Comparison of ENCODE assay signal across 23 cellular contexts in the genomic region with DNA sequence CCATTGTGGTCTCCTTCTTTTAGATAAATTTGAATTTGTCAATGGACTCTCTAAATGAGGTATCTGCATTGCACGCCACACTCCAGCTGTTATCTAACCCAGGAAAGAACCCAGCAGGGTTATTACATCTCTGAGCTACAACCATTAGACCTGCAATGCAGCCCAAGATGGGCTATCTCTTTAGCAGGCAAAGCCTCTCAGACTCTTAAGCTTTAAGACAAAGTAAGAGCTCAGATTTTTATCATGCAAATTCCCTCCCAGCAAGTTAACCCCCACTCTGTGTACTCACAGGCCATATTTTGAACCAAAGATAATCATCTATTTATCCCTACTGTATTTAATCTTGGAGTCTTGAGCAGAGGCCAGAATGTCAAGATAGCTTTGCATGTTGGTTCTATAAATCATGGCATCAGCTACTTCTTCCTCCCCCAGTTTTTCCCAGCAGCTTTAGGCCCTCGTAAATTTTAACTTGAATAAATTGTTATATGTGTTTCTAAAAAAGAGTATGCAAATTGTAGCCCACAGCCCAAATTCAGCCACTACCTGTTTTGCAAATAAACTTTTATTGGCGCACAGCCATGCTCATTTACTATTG.
"Had no signal": no experiment of that assay in that cellular context is flagged by ENCODE, and none has a peak within 500 bp of the region (broad histone marks: within the 10 kb centered on the region; RNA-seq: fewer than 3 reads in every experiment).

No MANE protein-coding gene starts in this region.

- FAIRE-seq: astrocyte had no signal

- H3K4me3 Mint-ChIP-seq: activated naive CD4-positive, alpha-beta T cell treated with anti-CD3 and anti-CD28 coated beads for 36 hours; activated naive CD8-positive, alpha-beta T cell treated with anti-CD3 and anti-CD28 coated beads, Interleukin-2, amount 10 ng/mL, durations not matched to agents 7 days and 5 days; endodermal cell; natural killer cell treated with Interleukin-12 subunit alpha and Interleukin-12 subunit beta and Interleukin-15 and Interleukin-18, amount 100 ng/mL, for 72 hours had no signal

- DNase-seq: activated CD4-positive, alpha-beta T cell treated with anti-CD3 and anti-CD28 coated beads for 4 hours; activated CD4-positive, alpha-beta T cell treated with anti-CD3 and anti-CD28 coated beads, Interleukin-2, amount 50 U/mL, for 4 hours; activated effector memory CD4-positive, alpha-beta T cell treated with anti-CD3 and anti-CD28 coated beads, Interleukin-2, amount 50 U/mL, for 16 hours; activated naive CD4-positive, alpha-beta T cell treated with anti-CD3 and anti-CD28 coated beads for 36 hours; activated naive CD8-positive, alpha-beta T cell treated with anti-CD3 and anti-CD28 coated beads, Interleukin-2, amount 10 ng/mL, durations not matched to agents 7 days and 5 days; amniotic stem cell; caudate nucleus; endodermal cell; foreskin keratinocyte; heart right ventricle; kidney glomerular epithelial cell; left lung; lower lobe of right lung; mesenchymal stem cell; posterior cingulate gyrus; right cardiac atrium; spleen; stimulated activated naive CD4-positive, alpha-beta T cell; T-helper 2 cell; tibial artery; upper lobe of right lung had no signal

- H3K27ac Mint-ChIP-seq: activated naive CD4-positive, alpha-beta T cell treated with anti-CD3 and anti-CD28 coated beads for 36 hours; activated naive CD8-positive, alpha-beta T cell treated with anti-CD3 and anti-CD28 coated beads, Interleukin-2, amount 10 ng/mL, durations not matched to agents 7 days and 5 days; endodermal cell; natural killer cell treated with Interleukin-12 subunit alpha and Interleukin-12 subunit beta and Interleukin-15 and Interleukin-18, amount 100 ng/mL, for 72 hours had no signal

- H3K9me3 Mint-ChIP-seq: activated naive CD4-positive, alpha-beta T cell treated with anti-CD3 and anti-CD28 coated beads for 36 hours; activated naive CD8-positive, alpha-beta T cell treated with anti-CD3 and anti-CD28 coated beads, Interleukin-2, amount 10 ng/mL, durations not matched to agents 7 days and 5 days; natural killer cell treated with Interleukin-12 subunit alpha and Interleukin-12 subunit beta and Interleukin-15 and Interleukin-18, amount 100 ng/mL, for 72 hours had no signal

- H3K4me1 Mint-ChIP-seq: activated naive CD8-positive, alpha-beta T cell treated with anti-CD3 and anti-CD28 coated beads, Interleukin-2, amount 10 ng/mL, durations not matched to agents 7 days and 5 days had no signal

- H3K36me3 Mint-ChIP-seq: activated naive CD8-positive, alpha-beta T cell treated with anti-CD3 and anti-CD28 coated beads, Interleukin-2, amount 10 ng/mL, durations not matched to agents 7 days and 5 days; natural killer cell treated with Interleukin-12 subunit alpha and Interleukin-12 subunit beta and Interleukin-15 and Interleukin-18, amount 100 ng/mL, for 72 hours had no signal
